Comparison of ENCODE assay signal across 27 cellular contexts in genomic region chr2:214989187-214989586, GRCh38.
DNase-seq lines count a peak whose midpoint lies in the region; FAIRE-seq and TF ChIP-seq lines count a peak whose summit lies in the region.
"Had no signal": no experiment of that assay in that cellular context is flagged by ENCODE, and none has a peak within 500 bp of the region (broad histone marks: within the 10 kb centered on the region; RNA-seq: fewer than 3 reads in every experiment).

No MANE protein-coding gene starts in this region.

- H2AFZ ChIP-seq in keratinocyte (ENCODE audit: control insufficient read depth, low read length), result no peak overlapping the region
- H2AFZ ChIP-seq: GM23338 had no signal

- H4K20me1 ChIP-seq in keratinocyte (ENCODE audit: control insufficient read depth, extremely low read depth, insufficient read depth, low read length), result no peaks in the 10 kb centered on the region

- POLR2A ChIA-PET in CD8-positive, alpha-beta memory T cell (lab: Charles Lee), result no interaction called here

- no peaks in the 10 kb centered on the region for H3K36me3 Mint-ChIP-seq in CD8-positive, alpha-beta memory T cell
- H3K36me3 Mint-ChIP-seq: CD4-positive, alpha-beta memory T cell; T-cell had no signal

- FAIRE-seq in bronchial epithelial cell (lab: Jason Lieb, UNC) (no peak), keratinocyte (lab: Jason Lieb, UNC) (peak; percentile 39)
- FAIRE-seq: A549, G401.6 had no signal

- intact Hi-C loops in posterior vena cava (cut with DNase I), result no loop called here

- H3K4me1 ChIP-seq in keratinocyte (ENCODE audit: control insufficient read depth, extremely low read depth, insufficient read depth, low read length), result peaks cover 3% of the 10 kb centered on the region
- H3K4me1 ChIP-seq in CD8-positive, alpha-beta memory T cell (ENCODE audit: insufficient read depth, low read length), result no peaks in the 10 kb centered on the region
- H3K4me1 ChIP-seq: A549, Caco-2, SJSA1 had no signal

- no peak overlapping the region for H3K4me2 ChIP-seq in keratinocyte (ENCODE audit: control insufficient read depth, extremely low read depth, insufficient read depth, low read depth, low read length)
- H3K4me2 ChIP-seq: A549, GM23338, KMS-11 had no signal

- no peak for TF ChIP-seq CTCF in bronchial epithelial cell (IDR thresholded peaks at IDR 0.05; ENCODE audit: insufficient read depth, low read length, severe bottlenecking)
- no peak for TF ChIP-seq CTCF in keratinocyte (optimal IDR thresholded peaks at IDR 0.05 in 1 of 3, IDR thresholded peaks at IDR 0.05 in 1 of 3, conservative IDR thresholded peaks at IDR 0.05 in 1 of 3; ENCODE audit: extremely low read depth in 1 of 3, insufficient read depth in 2 of 3, low read length in 3 of 3)

- dilution Hi-C loops in keratinocyte (cut with MboI; ENCODE audit: extremely low pct_ligation_motif_present, low sequenced_read_pairs), result no loop called here

- DNase-seq in NCI-H226 (peak; percentile 6), bronchial epithelial cell (ENCODE audit: low read depth) (peak; percentile 54), keratinocyte (ENCODE audit: low read depth, low spot score) (no peak), renal cortical epithelial cell (ENCODE audit: low read depth) (peak; percentile 15), posterior vena cava (ENCODE audit: low spot score) (no peak)
- no peak for DNase-seq in activated CD4-positive, alpha-beta T cell treated with anti-CD3 and anti-CD28 coated beads for 1 hour
- no peak for DNase-seq in CD8-positive, alpha-beta memory T cell
- DNase-seq: C1 segment of cervical spinal cord; Caco-2; CD4-positive, alpha-beta memory T cell; HCEC 1CT; IMR-90; MM.1S; NCI-H1417; NCI-H1694; NCI-H2029 treated with DMSO at 0.1 percent for 48 hours; NCI-H2227 treated with DMSO at 0.1 percent for 48 hours; NCI-H510A; NCI-H69; OCI-M1; Right ventricle myocardium superior; T-cell had no signal

- H3K9ac ChIP-seq in keratinocyte (ENCODE audit: control insufficient read depth, extremely low read depth, insufficient read depth, low read length), result no peak overlapping the region
- H3K9ac ChIP-seq: KMS-11 had no signal

- no peak overlapping the region for H3K27ac Mint-ChIP-seq in CD8-positive, alpha-beta memory T cell
- H3K27ac Mint-ChIP-seq: CD4-positive, alpha-beta memory T cell; GM23338; T-cell had no signal

- H3K27me3 Mint-ChIP-seq in CD8-positive, alpha-beta memory T cell, result peaks cover 0 to 5% of the 10 kb centered on the region in 2 donors

- H3K9me3 Mint-ChIP-seq in CD8-positive, alpha-beta memory T cell, result peaks cover 0 to 2% (median 0%) of the 10 kb centered on the region in 5 donors
- H3K9me3 Mint-ChIP-seq: CD4-positive, alpha-beta memory T cell; GM23338; T-cell had no signal

- no peak overlapping the region for H3K27ac ChIP-seq in keratinocyte (ENCODE audit: control insufficient read depth, insufficient read depth, low read length)
- no peak overlapping the region for H3K27ac ChIP-seq in CD8-positive, alpha-beta memory T cell (ENCODE audit: low read depth, low read length)
- H3K27ac ChIP-seq: A549, KMS-11, SJSA1 had no signal

- H3K27me3 ChIP-seq in bronchial epithelial cell (ENCODE audit: control insufficient read depth, insufficient read depth, low read length), result no peaks in the 10 kb centered on the region
- no peaks in the 10 kb centered on the region for H3K27me3 ChIP-seq in keratinocyte (ENCODE audit: control insufficient read depth, extremely low read depth, insufficient read depth, low read length)
- no peaks in the 10 kb centered on the region for H3K27me3 ChIP-seq in CD8-positive, alpha-beta memory T cell (ENCODE audit: insufficient read depth, low read length, poor library complexity, severe bottlenecking)
- H3K27me3 ChIP-seq: SJSA1 had no signal

- no peaks in the 10 kb centered on the region for H3K79me2 ChIP-seq in keratinocyte (ENCODE audit: control insufficient read depth, insufficient read depth, low read length)

- no peaks in the 10 kb centered on the region for H3K4me1 Mint-ChIP-seq in CD8-positive, alpha-beta memory T cell
- H3K4me1 Mint-ChIP-seq: CD4-positive, alpha-beta memory T cell; GM23338; T-cell had no signal

- no peaks in the 10 kb centered on the region for H3K9me3 ChIP-seq in keratinocyte (ENCODE audit: control insufficient read depth, low read depth, low read length)
- H3K9me3 ChIP-seq in CD8-positive, alpha-beta memory T cell (ENCODE audit: low read length), result no peaks in the 10 kb centered on the region
- H3K9me3 ChIP-seq: A549, Caco-2, SJSA1 had no signal

- H3K9me1 ChIP-seq in keratinocyte (ENCODE audit: control insufficient read depth, extremely low read depth, insufficient read depth, low read length), result no peaks in the 10 kb centered on the region

- CTCF ChIA-PET in CD8-positive, alpha-beta memory T cell (lab: Charles Lee), result no interaction called here

- no peak overlapping the region for H3K4me3 ChIP-seq in bronchial epithelial cell (ENCODE audit: low read depth, low read length)
- H3K4me3 ChIP-seq in keratinocyte (ENCODE audit: control insufficient read depth in 2 of 3, extremely low read depth in 1 of 3, insufficient read depth in 2 of 3, low read depth in 1 of 3, low read length in 3 of 3), result no peak overlapping the region
- no peak overlapping the region for H3K4me3 ChIP-seq in CD8-positive, alpha-beta memory T cell (ENCODE audit: low read length)
- H3K4me3 ChIP-seq: A549, GM23338, SJSA1 had no signal

- no peak overlapping the region for H3K4me3 Mint-ChIP-seq in CD8-positive, alpha-beta memory T cell
- H3K4me3 Mint-ChIP-seq: CD4-positive, alpha-beta memory T cell; GM23338; T-cell had no signal

- peaks cover 1% of the 10 kb centered on the region for H3K36me3 ChIP-seq in bronchial epithelial cell (ENCODE audit: control insufficient read depth, insufficient read depth, low read length)
- H3K36me3 ChIP-seq in keratinocyte (ENCODE audit: control insufficient read depth in 2 of 2, extremely low read depth in 1 of 2, insufficient read depth in 2 of 2, low read length in 2 of 2), result no peaks in the 10 kb centered on the region
- H3K36me3 ChIP-seq in CD8-positive, alpha-beta memory T cell (ENCODE audit: insufficient read depth, low read length), result no peaks in the 10 kb centered on the region
- H3K36me3 ChIP-seq: SJSA1 had no signal

Comparison
In these comparisons a context has a peak if more than half of its experiments do, and no peak if none do; other contexts are left out.
1. DNase-seq: peak in NCI-H226 (single experiment), bronchial epithelial cell (single experiment) and renal cortical epithelial cell (single experiment); none in keratinocyte (single experiment), activated CD4-positive, alpha-beta T cell treated with anti-CD3 and anti-CD28 coated beads for 1 hour (single experiment), CD8-positive, alpha-beta memory T cell (0 of 5) and posterior vena cava (single experiment).